Comparison of ENCODE assay signal across 8 cellular contexts in the genomic region with DNA sequence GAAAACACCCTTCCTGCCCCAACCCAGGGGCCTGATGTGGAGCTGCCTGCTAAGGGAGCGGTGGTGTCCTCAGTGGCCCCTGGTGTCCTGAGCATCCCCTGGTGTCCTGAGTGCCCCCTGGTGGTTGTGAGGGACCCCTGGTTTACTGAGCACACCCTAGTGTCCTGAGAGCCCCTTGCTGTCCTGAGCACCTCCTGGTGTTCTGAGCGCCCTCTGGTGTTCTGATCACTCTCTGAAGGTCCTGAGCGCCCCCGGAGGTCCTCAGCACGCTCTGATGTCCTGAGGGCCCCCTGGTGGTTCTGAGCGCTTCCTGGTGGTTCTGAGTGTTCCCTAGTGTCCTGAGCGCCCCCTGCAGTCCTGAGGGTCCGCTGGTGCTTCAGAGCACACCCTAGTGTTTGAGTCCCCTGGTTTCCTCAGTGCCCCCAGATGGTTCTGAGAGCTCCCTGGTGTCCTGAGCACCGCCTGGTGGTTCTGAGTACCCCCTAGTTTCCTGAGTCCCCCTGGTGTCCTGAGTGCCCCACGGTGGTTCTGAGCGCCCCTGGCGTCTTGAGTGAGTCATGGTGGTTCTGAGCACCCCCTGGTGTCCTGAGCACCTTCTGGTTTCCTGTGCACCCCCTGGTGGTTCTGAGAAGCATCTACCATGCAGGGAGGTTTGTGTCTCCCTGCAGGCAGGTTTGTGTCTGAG.
DNase-seq lines count a peak whose midpoint lies in the region; ATAC-seq and TF ChIP-seq lines count a peak whose summit lies in the region.

No MANE protein-coding gene starts in this region.

- no peak overlapping the region for H3K27ac ChIP-seq in lower lobe of right lung
- no peak overlapping the region for H3K27ac ChIP-seq in vagina
- no peak overlapping the region for H3K27ac ChIP-seq in thyroid gland
- H3K27ac ChIP-seq in caudate nucleus (ENCODE audit: low read depth, low read length): no peak overlapping the region

- DNase-seq in SK-MEL-5 (ENCODE audit: low read depth, low spot score) (peak; percentile 49), lower lobe of right lung (no peak), vagina (ENCODE audit: extremely low spot score in 2 of 2) (no peak), thyroid gland (no peak), caudate nucleus (lab: John Stamatoyannopoulos, UW) (no peak), DMS79 treated with DMSO at 0.1 percent for 48 hours (lab: John Stamatoyannopoulos, UW) (no peak)

- H3K9me3 ChIP-seq in lower lobe of right lung (no peaks in the 10 kb centered on the region), vagina (no peaks in the 10 kb centered on the region), thyroid gland (no peaks in the 10 kb centered on the region)

- intact Hi-C loops in lower lobe of right lung (cut with DNase I): no loop called here
- intact Hi-C loops in vagina (cut with DNase I): no loop called here
- intact Hi-C loops in thyroid gland (cut with DNase I): no loop called here

- peak; percentile 89 for TF ChIP-seq CTCF in GM12875 (IDR thresholded peaks at IDR 0.05; ENCODE audit: borderline replicate concordance, insufficient read depth, low read depth, low read length)
- TF ChIP-seq CTCF in lower lobe of right lung (IDR thresholded peaks at IDR 0.05): no peak
- TF ChIP-seq CTCF in vagina (IDR thresholded peaks at IDR 0.05): no peak
- no peak for TF ChIP-seq CTCF in thyroid gland (IDR thresholded peaks at IDR 0.05)

- no peaks in the 10 kb centered on the region for H3K4me1 ChIP-seq in lower lobe of right lung
- no peaks in the 10 kb centered on the region for H3K4me1 ChIP-seq in vagina
- no peaks in the 10 kb centered on the region for H3K4me1 ChIP-seq in thyroid gland

- H3K36me3 ChIP-seq in lower lobe of right lung: no peaks in the 10 kb centered on the region
- no peaks in the 10 kb centered on the region for H3K36me3 ChIP-seq in vagina
- no peaks in the 10 kb centered on the region for H3K36me3 ChIP-seq in thyroid gland

- WGBS in thyroid gland, 2 donors: 59 to 65% methylated on average over 5 to 7 of the region's 12 CpGs

- H3K4me3 ChIP-seq in GM12875 (ENCODE audit: low read depth, low read length) (peak overlapping the region; percentile 31), lower lobe of right lung (no peak overlapping the region), vagina (no peak overlapping the region), thyroid gland (replicated peaks in 1 of 3) (no peak overlapping the region)

- in situ Hi-C loops in SK-MEL-5 (cut with HindIII; ENCODE audit: low pct_unique_long_range_greater_than_20kb, low sequenced_read_pairs): no loop called here

- no peak for TF ChIP-seq POLR2A in vagina (IDR thresholded peaks at IDR 0.05)
- no peak for TF ChIP-seq POLR2A in thyroid gland (IDR thresholded peaks at IDR 0.05)

- H3K27me3 ChIP-seq in lower lobe of right lung (ENCODE audit: low read depth): peaks cover 12% of the 10 kb centered on the region
- H3K27me3 ChIP-seq in vagina: no peaks in the 10 kb centered on the region
- no peaks in the 10 kb centered on the region for H3K27me3 ChIP-seq in thyroid gland

- peak; percentile 71 for ATAC-seq in HG02571 (IDR thresholded peaks at IDR 0.05; ENCODE audit: unreplicated experiment)
- ATAC-seq in lower lobe of right lung: peak; percentile 11 to 19
